In genomic region chr12:9283346-9284095, GRCh38 we compare ENCODE assay signal across 8 cellular contexts.
DNase-seq lines count a peak whose midpoint lies in the region; ATAC-seq and TF ChIP-seq lines count a peak whose summit lies in the region.
"Not testable (repeated sequence)": the region's sequence is repeated elsewhere in the genome, so short reads cannot be mapped to it uniquely, and the experiment has no call there.

No MANE protein-coding gene starts in this region.

- peak overlapping the region; percentile 36 for H2AFZ ChIP-seq in parathyroid adenoma

- H3K4me1 ChIP-seq in adrenal gland (replicated peaks in 1 of 2); parathyroid adenoma: not testable (repeated sequence)
- peaks cover 0 to 11% (median 4%) of the 10 kb centered on the region in 12 donors for H3K4me1 ChIP-seq in heart left ventricle

- not testable (repeated sequence) for H3K9me3 Mint-ChIP-seq in T-helper 2 cell treated with Interferon-gamma antibody and Interleukin-4, amounts not matched to agents 5 μg/mL and 100 μg/mL, for 36 hours

- TF ChIP-seq CTCF in adrenal gland (IDR thresholded peaks at IDR 0.05); heart left ventricle (IDR thresholded peaks at IDR 0.05); parathyroid adenoma (IDR thresholded peaks at IDR 0.05): not testable (repeated sequence)

- H3K36me3 Mint-ChIP-seq in T-helper 2 cell treated with Interferon-gamma antibody and Interleukin-4, amounts not matched to agents 5 μg/mL and 100 μg/mL, for 36 hours (ENCODE audit: low read depth): not testable (repeated sequence)

- not testable (repeated sequence) for H3K9me3 ChIP-seq in adrenal gland (replicated peaks in 1 of 3); heart left ventricle; parathyroid adenoma (ENCODE audit: control insufficient read depth, low read length)

- H3K4me3 ChIP-seq in adrenal gland: peak overlapping the region in 2 of 4 donors; percentile 28 to 52
- H3K4me3 ChIP-seq in heart left ventricle: peak overlapping the region in 11 of 12 donors; percentile 47 to 76 (median 56)
- H3K4me3 ChIP-seq in parathyroid adenoma (ENCODE audit: low read depth, low read length): peak overlapping the region; percentile 60

- intact Hi-C loops in adrenal gland (cut with DNase I): not testable (repeated sequence)
- intact Hi-C loops in heart left ventricle (cut with DNase I): loop anchor here in 1 of 10 donors (5.0 kb wide), 1 partner anchor 166 kb away; the partner anchor contains the start of gene A2M

- H3K27me3 ChIP-seq in adrenal gland; heart left ventricle; parathyroid adenoma (ENCODE audit: control insufficient read depth, insufficient read depth, low read length): not testable (repeated sequence)

- peak overlapping the region; percentile 84 for H3K4me2 ChIP-seq in parathyroid adenoma (ENCODE audit: low read length)

- not testable (repeated sequence) for H3K4me1 Mint-ChIP-seq in T-helper 2 cell treated with Interferon-gamma antibody and Interleukin-4, amounts not matched to agents 5 μg/mL and 100 μg/mL, for 36 hours (ENCODE audit: low read depth)

- peak overlapping the region; percentile 80 for H3K4me3 Mint-ChIP-seq in T-helper 2 cell treated with Interferon-gamma antibody and Interleukin-4, amounts not matched to agents 5 μg/mL and 100 μg/mL, for 36 hours

- DNase-seq in GM04503 (ENCODE audit: low read depth) (peak; percentile 31), NCI-H2029 (lab: John Stamatoyannopoulos, UW) (peak; percentile 47), adrenal gland (peak; percentile 37 to 91 (median 85)), heart left ventricle (peak; percentile 88 to 93 (median 91)), superior temporal gyrus (ENCODE audit: extremely low spot score) (peak; percentile 85)
- peak; percentile 65 for DNase-seq in T-helper 2 cell treated with Interferon-gamma antibody and Interleukin-4, amounts not matched to agents 5 μg/mL and 100 μg/mL, for 36 hours (ENCODE audit: low spot score)

- peaks cover 13% of the 10 kb centered on the region for H3K27me3 Mint-ChIP-seq in T-helper 2 cell treated with Interferon-gamma antibody and Interleukin-4, amounts not matched to agents 5 μg/mL and 100 μg/mL, for 36 hours (ENCODE audit: low read depth)

- not testable (repeated sequence) for TF ChIP-seq POLR2A in adrenal gland (IDR thresholded peaks at IDR 0.05); heart left ventricle (IDR thresholded peaks at IDR 0.05)

- ATAC-seq in HG02763 (IDR thresholded peaks at IDR 0.05; ENCODE audit: unreplicated experiment) (peak; percentile 85), heart left ventricle (peak; percentile 49 to 100 (median 96))

- H3K27ac Mint-ChIP-seq in T-helper 2 cell treated with Interferon-gamma antibody and Interleukin-4, amounts not matched to agents 5 μg/mL and 100 μg/mL, for 36 hours: peak overlapping the region; percentile 77

- 0 to 1% (median 0%) methylated on average over 12 to 39 of the region's 42 CpGs for WGBS in adrenal gland, 4 donors
- 0 to 1% (median 0%) methylated on average over 11 to 40 of the region's 42 CpGs for WGBS in heart left ventricle, 4 donors

- peak overlapping the region in 3 of 5 donors; percentile 40 to 86 (median 76) for H3K27ac ChIP-seq in adrenal gland
- peak overlapping the region in 11 of 12 donors; percentile 43 to 91 (median 71) for H3K27ac ChIP-seq in heart left ventricle
- not testable (repeated sequence) for H3K27ac ChIP-seq in parathyroid adenoma

- not testable (repeated sequence) for H3K79me2 ChIP-seq in parathyroid adenoma

- not testable (repeated sequence) for H3K9ac ChIP-seq in parathyroid adenoma

- H3K36me3 ChIP-seq in adrenal gland (replicated peaks in 1 of 2); heart left ventricle; parathyroid adenoma (ENCODE audit: control insufficient read depth, insufficient read depth, low read length): not testable (repeated sequence)

Comparison
In these comparisons a context has a peak if more than half of its experiments do, and no peak if none do; other contexts are left out.
1. DNase-seq: peak in every context shown above with its lines; median percentile 91 in heart left ventricle; 85 in adrenal gland; 85 in superior temporal gyrus; 65 in T-helper 2 cell treated with Interferon-gamma antibody and Interleukin-4, amounts not matched to agents 5 μg/mL and 100 μg/mL, for 36 hours; 47 in NCI-H2029; 31 in GM04503.